2 cellular contexts compared by ENCODE assay signal in genomic region chr3:9769012-9769411, GRCh38.
TF ChIP-seq lines count a peak whose summit lies in the region.

No MANE protein-coding gene starts in this region.

TF ChIP-seq in GM12878, 131 proteins besides CTCF, POLR2A, EP300 and RAD21:
- TF ChIP-seq TBL1XR1 (IDR thresholded peaks at IDR 0.05; ENCODE audit: low read depth, low read length) (no peak), STAT1 (conservative IDR thresholded peaks at IDR 0.05) (no peak), HCFC1 (IDR thresholded peaks at IDR 0.05; ENCODE audit: low read length) (no peak), FOXK2 (IDR thresholded peaks at IDR 0.05) (no peak), SMARCA5 (IDR thresholded peaks at IDR 0.05) (no peak), PML (IDR thresholded peaks at IDR 0.05; ENCODE audit: low read length) (no peak), TAF1 (IDR thresholded peaks at IDR 0.05; ENCODE audit: borderline replicate concordance, low read depth, low read length) (no peak), CBX5 (IDR thresholded peaks at IDR 0.05; ENCODE audit: low read depth) (no peak), ZNF217 (IDR thresholded peaks at IDR 0.05) (no peak), CBX3 (IDR thresholded peaks at IDR 0.05; ENCODE audit: borderline replicate concordance, low read depth) (no peak), RBBP5 (conservative IDR thresholded peaks at IDR 0.05) (no peak), SRF (IDR thresholded peaks at IDR 0.05; ENCODE audit: low read depth in 2 of 2, low read length in 2 of 2) (no peak), ATF3 (IDR thresholded peaks at IDR 0.05; ENCODE audit: borderline replicate concordance, extremely low read depth, low read depth, low read length) (no peak), ZNF274 (IDR thresholded peaks at IDR 0.05; ENCODE audit: insufficient read depth, insufficient read length) (no peak), TARDBP (IDR thresholded peaks at IDR 0.05; ENCODE audit: borderline replicate concordance) (no peak), STAT3 (IDR thresholded peaks at IDR 0.05; ENCODE audit: low read depth, low read length) (no peak), IKZF1 (conservative IDR thresholded peaks at IDR 0.05) (no peak)
TF ChIP-seq in GM12878: peak in this region for 0.

TF ChIP-seq in liver, 16 proteins besides CTCF, POLR2A, EP300 and RAD21:
- no peak for TF ChIP-seq MAX (IDR thresholded peaks at IDR 0.05)
- no peak for TF ChIP-seq ATF3 (IDR thresholded peaks at IDR 0.05)
- no peak for TF ChIP-seq SP1 (IDR thresholded peaks at IDR 0.05)
- TF ChIP-seq HNF4A (conservative IDR thresholded peaks at IDR 0.05): no peak
- TF ChIP-seq ZBTB33 (IDR thresholded peaks at IDR 0.05): no peak
TF ChIP-seq in liver: peak in this region for 0.
